ENCODE assay signal across 29 cellular contexts in genomic region chr11:69459848-69460539, GRCh38. TPM values are rescaled to one million over a fixed set of nuclear protein-coding genes. Genes with fewer than 3 reads are reported as not detected.
A peak's percentile ranks its signal among the peaks of the same experiment; 100 is the strongest.
DNase-seq lines count a peak whose midpoint lies in the region; ATAC-seq and TF ChIP-seq lines count a peak whose summit lies in the region.
"Had no signal": no experiment of that assay in that cellular context is flagged by ENCODE, and none has a peak within 500 bp of the region (broad histone marks: within the 10 kb centered on the region; RNA-seq: fewer than 3 reads in every experiment).

No MANE protein-coding gene starts in this region.

- 63 to 82% methylated on average over 1 of the region's 1 CpG for WGBS in esophagus, 2 donors

- TF ChIP-seq CTCF in mucosa of descending colon (IDR thresholded peaks at IDR 0.05): no peak

- H3K27ac ChIP-seq in ACC112 (ENCODE audit: low read depth, low read length) (peak overlapping the region; percentile 75), esophagus (ENCODE audit: low read depth in 2 of 2, low read length in 1 of 2) (peak overlapping the region; percentile 63 to 70)
- H3K27ac ChIP-seq: BLaER1, body of pancreas, neutrophil, prostate gland had no signal

- H3K9me3 ChIP-seq in esophagus (ENCODE audit: control insufficient read depth in 2 of 2, insufficient read depth in 1 of 2, low read depth in 1 of 2, low read length in 1 of 2): peaks cover 10 to 25% of the 10 kb centered on the region in 2 donors
- peaks cover 3% of the 10 kb centered on the region for H3K9me3 ChIP-seq in mucosa of descending colon
- H3K9me3 ChIP-seq: neutrophil, prostate gland had no signal

- H3K27me3 ChIP-seq in ACC112 (ENCODE audit: insufficient read depth, low read length) (no peaks in the 10 kb centered on the region), esophagus (ENCODE audit: control insufficient read depth in 1 of 2, insufficient read depth in 2 of 2, low read length in 2 of 2) (no peaks in the 10 kb centered on the region)
- H3K27me3 ChIP-seq: BLaER1, body of pancreas, neutrophil had no signal

- H3K36me3 ChIP-seq in ACC112 (ENCODE audit: insufficient read depth, low read length): no peaks in the 10 kb centered on the region
- H3K36me3 ChIP-seq in esophagus (ENCODE audit: control insufficient read depth in 2 of 2, insufficient read depth in 2 of 2, low read length in 1 of 2): no peaks in the 10 kb centered on the region
- no peaks in the 10 kb centered on the region for H3K36me3 ChIP-seq in mucosa of descending colon (ENCODE audit: low read depth)
- H3K36me3 ChIP-seq: BLaER1, neutrophil, prostate gland had no signal

- peaks cover 13% of the 10 kb centered on the region for H3K4me1 ChIP-seq in ACC112 (ENCODE audit: control insufficient read depth, insufficient read depth, low read length, unreplicated experiment)
- peaks cover 3 to 19% of the 10 kb centered on the region in 2 donors for H3K4me1 ChIP-seq in esophagus (ENCODE audit: control insufficient read depth in 2 of 2, insufficient read depth in 2 of 2, low read length in 1 of 2)
- peaks cover 30% of the 10 kb centered on the region for H3K4me1 ChIP-seq in mucosa of descending colon (ENCODE audit: low read depth)
- H3K4me1 ChIP-seq: body of pancreas, prostate gland had no signal

- H3K79me2 ChIP-seq in ACC112 (ENCODE audit: control insufficient read depth, insufficient read depth, low read length, unreplicated experiment): no peaks in the 10 kb centered on the region

- peak overlapping the region; percentile 64 for H2AFZ ChIP-seq in ACC112 (ENCODE audit: low read length, unreplicated experiment)

- intact Hi-C loops in mucosa of descending colon (cut with DNase I, micrococcal nuclease): no loop called here

- no peak overlapping the region for H3K4me3 ChIP-seq in ACC112 (ENCODE audit: low read depth, low read length)
- H3K4me3 ChIP-seq in esophagus (ENCODE audit: low read depth in 1 of 2, low read length in 2 of 2): no peak overlapping the region
- no peak overlapping the region for H3K4me3 ChIP-seq in mucosa of descending colon
- H3K4me3 ChIP-seq: BLaER1, body of pancreas, prostate gland had no signal

- DNase-seq in HuH-7 (ENCODE audit: low spot score) (peak; percentile 88), mucosa of descending colon (peak in 1 of 3 donors; percentile 37), NCI-H2029 treated with DMSO at 0.1 percent for 48 hours (lab: John Stamatoyannopoulos, UW) (no peak), HCEC 1CT (no peak), COR-L47 (lab: John Stamatoyannopoulos, UW) (no peak)
- DNase-seq: ACHN; activated naive CD4-positive, alpha-beta T cell treated with Interleukin-2 at 50 U/mL for 16 hours; activated T-cell treated with anti-CD3 and anti-CD28 coated beads, Interleukin-2, amount 50 U/mL, for 72 hours; body of pancreas; GF-D8; naive B cell; NCI-H1092; NCI-H187 treated with DMSO at 0.1 percent for 48 hours; NCI-H524 treated with DMSO at 0.1 percent for 48 hours; NK-92 treated with Interleukin-12 subunit alpha and Interleukin-12 subunit beta, amount 100 ng/mL, for 24 hours had no signal

- ATAC-seq in mucosa of descending colon: peak; percentile 45
- ATAC-seq in GM21360 (IDR thresholded peaks at IDR 0.05; ENCODE audit: unreplicated experiment): no peak
- ATAC-seq: activated T-cell treated with anti-CD3 and anti-CD28 coated beads, Interleukin-2, amount 50 U/mL, for 72 hours; body of pancreas; Panc1; WTC11 had no signal

RNA-seq across cellular contexts. Expression of gene LINC01488, which starts 21.5 kb away (rescaled TPM):
- polyA plus RNA-seq in esophagus: under 1 TPM in 1 of 2 donors, not detected in 1; 0.02 TPM
- not detected for total RNA-seq in mucosa of descending colon
- total RNA-seq: activated T-cell treated with anti-CD3 and anti-CD28 coated beads, Interleukin-2, amount 50 U/mL, for 72 hours; body of pancreas; chondrocyte; endothelial cell of umbilical vein; kidney epithelial cell; mesenteric fat pad; prostate gland; WTC11 had no signal
- polyA plus RNA-seq: adipose tissue, endothelial cell of umbilical vein, IgD-negative memory B cell had no signal
